1 cellular context compared by ENCODE assay signal in the genomic region with DNA sequence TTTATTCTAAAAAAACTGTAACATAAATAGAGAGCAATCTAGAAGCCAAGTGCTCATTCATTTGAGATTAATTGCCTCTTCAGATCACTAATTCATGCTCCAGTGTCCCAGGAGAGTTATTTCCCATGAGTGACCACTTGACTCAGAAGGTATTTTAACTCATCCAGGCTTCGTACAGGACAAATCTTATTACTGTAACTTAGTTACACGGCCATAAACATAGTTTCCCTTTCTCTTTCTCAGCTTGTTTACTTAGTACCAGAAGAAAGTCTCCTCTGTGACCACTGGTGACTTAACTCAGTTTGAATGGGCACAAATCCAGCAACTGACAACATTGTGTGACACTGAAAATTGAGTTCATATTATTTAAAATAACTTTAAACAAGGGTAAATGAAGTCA.
TF ChIP-seq lines count a peak whose summit lies in the region.

No MANE protein-coding gene starts in this region.

TF ChIP-seq in SK-N-SH, 30 proteins besides CTCF, POLR2A, EP300 and RAD21 (continued from another document):
- TF ChIP-seq MEF2A (IDR thresholded peaks at IDR 0.05; ENCODE audit: borderline replicate concordance, low read depth) = no peak
- TF ChIP-seq RXRA (IDR thresholded peaks at IDR 0.05; ENCODE audit: borderline replicate concordance, low read depth) = no peak
- TF ChIP-seq JUND (IDR thresholded peaks at IDR 0.05) = no peak
